19 cellular contexts compared by ENCODE assay signal in genomic region chr12:115450710-115451109, GRCh38.
DNase-seq lines count a peak whose midpoint lies in the region; ATAC-seq and TF ChIP-seq lines count a peak whose summit lies in the region.
"Had no signal": no experiment of that assay in that cellular context is flagged by ENCODE, and none has a peak within 500 bp of the region (broad histone marks: within the 10 kb centered on the region; RNA-seq: fewer than 3 reads in every experiment).

No MANE protein-coding gene starts in this region.

- no peak overlapping the region for H2AK5ac ChIP-seq in mesenchymal stem cell (ENCODE audit: low read length, severe bottlenecking)

- no peak overlapping the region for H2BK5ac ChIP-seq in mesenchymal stem cell (ENCODE audit: low read depth, low read length, poor library complexity, severe bottlenecking)

- ATAC-seq in Right ventricle myocardium superior (ENCODE audit: poor library complexity) (no peak), GM19035 (IDR thresholded peaks at IDR 0.05; ENCODE audit: unreplicated experiment) (no peak)

- H4K8ac ChIP-seq in mesenchymal stem cell (ENCODE audit: low read length) = peak overlapping the region; percentile 36

- H3K9me3 Mint-ChIP-seq in type B pancreatic cell = no peaks in the 10 kb centered on the region
- H3K9me3 Mint-ChIP-seq in activated CD4-positive, alpha-beta T cell treated with anti-CD3 and anti-CD28 coated beads, Interleukin-2, amount 10 ng/mL, durations not matched to agents 24 days and 14 days = no peaks in the 10 kb centered on the region

- no peak overlapping the region for H3K23ac ChIP-seq in mesenchymal stem cell (ENCODE audit: low read length in 2 of 2)

- no peak overlapping the region for H3K18ac ChIP-seq in mesenchymal stem cell (ENCODE audit: low read depth in 1 of 2, low read length in 2 of 2)

- no peak overlapping the region for H2BK15ac ChIP-seq in mesenchymal stem cell (ENCODE audit: low read depth, poor library complexity, severe bottlenecking)

- no peak overlapping the region for H4K91ac ChIP-seq in mesenchymal stem cell (ENCODE audit: low read length)

- H3K4me3 Mint-ChIP-seq in type B pancreatic cell = peak overlapping the region; percentile 62
- no peak overlapping the region for H3K4me3 Mint-ChIP-seq in activated CD4-positive, alpha-beta T cell treated with anti-CD3 and anti-CD28 coated beads, Interleukin-2, amount 10 ng/mL, durations not matched to agents 24 days and 14 days

- no peak overlapping the region for H3K14ac ChIP-seq in mesenchymal stem cell (ENCODE audit: low read length in 2 of 2)

- H2AFZ ChIP-seq in mesenchymal stem cell (ENCODE audit: low read depth, low read length) = no peak overlapping the region

- peaks cover 36% of the 10 kb centered on the region for H3K4me1 Mint-ChIP-seq in type B pancreatic cell (ENCODE audit: unreplicated experiment)
- no peaks in the 10 kb centered on the region for H3K4me1 Mint-ChIP-seq in activated CD4-positive, alpha-beta T cell treated with anti-CD3 and anti-CD28 coated beads, Interleukin-2, amount 10 ng/mL, durations not matched to agents 24 days and 14 days
- H3K4me1 Mint-ChIP-seq: CD14-positive monocyte had no signal

- peak overlapping the region; percentile 83 for H3K27ac ChIP-seq in left ventricle myocardium inferior (replicated peaks)
- no peak overlapping the region for H3K27ac ChIP-seq in mesenchymal stem cell (ENCODE audit: low read length, poor library complexity, severe bottlenecking)
- no peak overlapping the region for H3K27ac ChIP-seq in prostate gland
- H3K27ac ChIP-seq: RWPE1, SJSA1 had no signal

- no peak overlapping the region for H3K27ac Mint-ChIP-seq in type B pancreatic cell
- H3K27ac Mint-ChIP-seq in activated CD4-positive, alpha-beta T cell treated with anti-CD3 and anti-CD28 coated beads, Interleukin-2, amount 10 ng/mL, durations not matched to agents 24 days and 14 days = no peak overlapping the region
- H3K27ac Mint-ChIP-seq: CD14-positive monocyte had no signal

- no peak overlapping the region for H2BK120ac ChIP-seq in mesenchymal stem cell (ENCODE audit: low read depth, low read length)

- DNase-seq in left ventricle myocardium inferior (no peak), Right ventricle myocardium superior (no peak), NCI-H526 treated with DMSO at 0.1 percent for 48 hours (lab: John Stamatoyannopoulos, UW) (peak; percentile 12), mesenchymal stem cell (no peak), type B pancreatic cell (ENCODE audit: extremely low spot score, unreplicated experiment) (no peak), prostate gland (ENCODE audit: low spot score) (no peak)
- no peak for DNase-seq in activated CD4-positive, alpha-beta T cell treated with anti-CD3 and anti-CD28 coated beads, Interleukin-2, amount 10 ng/mL, durations not matched to agents 24 days and 14 days
- DNase-seq: COR-L47, EL, MG63, NCI-H1092, NCI-H2107, NCI-H2227 treated with DMSO at 0.1 percent for 48 hours, NCI-H524 treated with DMSO at 0.1 percent for 48 hours had no signal

- WGBS in mesenchymal stem cell = 76% methylated on average over 8 of the region's 8 CpGs
- 97% methylated on average over 8 of the region's 8 CpGs for WGBS in prostate gland

- no peak overlapping the region for H3K4ac ChIP-seq in mesenchymal stem cell (ENCODE audit: low read depth in 1 of 2, low read length in 2 of 2)

- intact Hi-C loops in left ventricle myocardium inferior (cut with micrococcal nuclease) (no loop called here), Right ventricle myocardium superior (cut with DNase I) (loop anchor here (10.0 kb wide), 1 partner anchor 776 kb away; no protein-coding TSS in a partner anchor), prostate gland (cut with DNase I) (no loop called here)
- intact Hi-C loops in activated CD4-positive, alpha-beta T cell treated with anti-CD3 and anti-CD28 coated beads, Interleukin-2, amount 10 ng/mL, durations not matched to agents 24 days and 14 days (cut with micrococcal nuclease) = no loop called here

- no peaks in the 10 kb centered on the region for H3K36me3 Mint-ChIP-seq in type B pancreatic cell
- no peaks in the 10 kb centered on the region for H3K36me3 Mint-ChIP-seq in activated CD4-positive, alpha-beta T cell treated with anti-CD3 and anti-CD28 coated beads, Interleukin-2, amount 10 ng/mL, durations not matched to agents 24 days and 14 days (ENCODE audit: low read depth)
- H3K36me3 Mint-ChIP-seq: CD14-positive monocyte had no signal

- H3K4me3 ChIP-seq in left ventricle myocardium inferior (no peak overlapping the region), mesenchymal stem cell (ENCODE audit: insufficient read depth in 1 of 2, low read depth in 1 of 2, low read length in 2 of 2) (no peak overlapping the region), prostate gland (no peak overlapping the region)
- H3K4me3 ChIP-seq: MG63 had no signal

- H3K9me3 ChIP-seq in left ventricle myocardium inferior (replicated peaks) (peaks cover 4% of the 10 kb centered on the region), mesenchymal stem cell (ENCODE audit: control insufficient read depth, low read length) (no peaks in the 10 kb centered on the region), prostate gland (no peaks in the 10 kb centered on the region)
- H3K9me3 ChIP-seq: A549, MG63, SJSA1 had no signal

- H3K36me3 ChIP-seq in left ventricle myocardium inferior = no peaks in the 10 kb centered on the region
- no peaks in the 10 kb centered on the region for H3K36me3 ChIP-seq in mesenchymal stem cell (ENCODE audit: control insufficient read depth in 1 of 2, insufficient read depth in 2 of 2, low read depth in 1 of 2, low read length in 2 of 2)
- no peaks in the 10 kb centered on the region for H3K36me3 ChIP-seq in prostate gland
- H3K36me3 ChIP-seq: MG63, SJSA1 had no signal

- no peak overlapping the region for H3K4me2 ChIP-seq in mesenchymal stem cell (ENCODE audit: low read length, poor library complexity, severe bottlenecking)

- H3K27me3 ChIP-seq in left ventricle myocardium inferior (ENCODE audit: low read depth) (peaks cover 18% of the 10 kb centered on the region), mesenchymal stem cell (ENCODE audit: control insufficient read depth in 1 of 2, insufficient read depth in 1 of 2, low read length in 2 of 2) (peaks cover 25 to 43% of the 10 kb centered on the region in 2 experiments), prostate gland (replicated peaks; ENCODE audit: insufficient read depth) (no peaks in the 10 kb centered on the region)
- H3K27me3 ChIP-seq: MG63, SJSA1 had no signal

- H3K4me1 ChIP-seq in left ventricle myocardium inferior = peaks cover 30% of the 10 kb centered on the region
- peaks cover 5% of the 10 kb centered on the region for H3K4me1 ChIP-seq in mesenchymal stem cell (ENCODE audit: control insufficient read depth, insufficient read depth, low read depth, low read length)
- H3K4me1 ChIP-seq in prostate gland (replicated peaks) = no peaks in the 10 kb centered on the region

- TF ChIP-seq CTCF in left ventricle myocardium inferior (IDR thresholded peaks at IDR 0.05; ENCODE audit: borderline replicate concordance) (no peak), type B pancreatic cell (conservative IDR thresholded peaks at IDR 0.05) (no peak), prostate gland (IDR thresholded peaks at IDR 0.05) (no peak)

- no peak overlapping the region for H2BK12ac ChIP-seq in mesenchymal stem cell (ENCODE audit: low read length in 2 of 2)

- no peaks in the 10 kb centered on the region for H3K79me1 ChIP-seq in mesenchymal stem cell (replicated peaks; ENCODE audit: low read length, poor library complexity, severe bottlenecking)

- H3K9ac ChIP-seq in mesenchymal stem cell (ENCODE audit: low read length) = no peak overlapping the region

- peaks cover 14% of the 10 kb centered on the region for H3K27me3 Mint-ChIP-seq in type B pancreatic cell
- H3K27me3 Mint-ChIP-seq in activated CD4-positive, alpha-beta T cell treated with anti-CD3 and anti-CD28 coated beads, Interleukin-2, amount 10 ng/mL, durations not matched to agents 24 days and 14 days = peaks cover 23% of the 10 kb centered on the region

- TF ChIP-seq POLR2A in prostate gland (IDR thresholded peaks at IDR 0.05) = no peak
